Comparison of ENCODE assay signal across 16 cellular contexts in genomic region chr19:44602071-44602470, GRCh38. TPM values are rescaled to one million over a fixed set of nuclear protein-coding genes. Genes with fewer than 3 reads are reported as not detected.
DNase-seq lines count a peak whose midpoint lies in the region; ATAC-seq, FAIRE-seq and TF ChIP-seq lines count a peak whose summit lies in the region.
"Had no signal": no experiment of that assay in that cellular context is flagged by ENCODE, and none has a peak within 500 bp of the region (broad histone marks: within the 10 kb centered on the region; RNA-seq: fewer than 3 reads in every experiment).

No MANE protein-coding gene starts in this region.

- H3K36me3 ChIP-seq in K562 (ENCODE audit: control insufficient read depth, insufficient read depth, low read length) (no peaks in the 10 kb centered on the region), pancreas (no peaks in the 10 kb centered on the region)
- H3K36me3 ChIP-seq: right atrium auricular region had no signal

- no peak overlapping the region for H3K27ac ChIP-seq in K562 (ENCODE audit: extremely low read depth, low read depth, low read length)
- H3K27ac ChIP-seq in pancreas = no peak overlapping the region
- H3K27ac ChIP-seq: C4-2B, right atrium auricular region had no signal

- no peaks in the 10 kb centered on the region for H3K9me3 ChIP-seq in K562 (replicated peaks; ENCODE audit: control insufficient read depth, insufficient read depth, low read depth, low read length)
- no peaks in the 10 kb centered on the region for H3K9me3 ChIP-seq in pancreas

- WGBS in K562 (ENCODE audit: insufficient coverage, low coverage, missing lambda C conversion rate) = 1% methylated on average over 6 of the region's 6 CpGs
- WGBS in pancreas, 2 donors = 11 to 32% methylated on average over 6 of the region's 6 CpGs

- peak; percentile 51 for FAIRE-seq in K562 (lab: Jason Lieb, UNC)
- FAIRE-seq in pancreas (lab: Jason Lieb, UNC) = no peak
- FAIRE-seq: RCC 7860 had no signal

- CTCF ChIA-PET in K562 (lab: Yijun Ruan, JAX; ENCODE audit: low intra/inter-chr PET ratio) = no interaction called here

- in situ Hi-C loops in K562 (cut with MboI) = no loop called here

- peaks cover 2 to 6% of the 10 kb centered on the region in 2 experiments; a peak in 4 of 5 replicates for H3K27me3 ChIP-seq in K562 (ENCODE audit: control insufficient read depth in 2 of 2, insufficient read depth in 2 of 2, low read length in 2 of 2)
- no peaks in the 10 kb centered on the region for H3K27me3 ChIP-seq in pancreas
- H3K27me3 ChIP-seq: right atrium auricular region had no signal

- no peak overlapping the region for H2AFZ ChIP-seq in K562 (ENCODE audit: low read depth, low read length)
- H2AFZ ChIP-seq: GM23248 had no signal

- TF ChIP-seq RAD21 in Ishikawa (IDR thresholded peaks at IDR 0.05; ENCODE audit: low read depth) (no peak), K562 (CRISPR knock-in tag; conservative IDR thresholded peaks at IDR 0.05 in 1 of 2, IDR thresholded peaks at IDR 0.05 in 1 of 2) (no peak)

- no TSS peak for BruUV-seq in K562 (replicated peaks; lab: Mats Ljungman, UMichigan)

- no peaks in the 10 kb centered on the region; the same call in 1 of the 2 replicates for H4K20me1 ChIP-seq in K562 (replicated peaks; ENCODE audit: control insufficient read depth, insufficient read depth, low read length)

- no peak overlapping the region for H3K4me2 ChIP-seq in K562 (ENCODE audit: insufficient read depth, low read length)

- peaks cover 0 to 4% of the 10 kb centered on the region in 2 experiments; a peak in 2 of 5 replicates for H3K4me1 ChIP-seq in K562 (replicated peaks in 1 of 2; ENCODE audit: control insufficient read depth in 2 of 2, insufficient read depth in 2 of 2, low read length in 2 of 2)
- H3K4me1 ChIP-seq in pancreas = peaks cover 0 to 4% (median 0%) of the 10 kb centered on the region in 3 donors

- peak; percentile 81 for ATAC-seq in K562
- ATAC-seq in pancreas = peak; percentile 68 to 81 (median 74)

- POLR2A ChIA-PET in K562 (lab: Yijun Ruan, JAX) = interaction anchor here (0.8 to 1.3 kb wide), 2 partner anchors 9 to 14 kb away, joined by 3 to 7 read pairs; no protein-coding TSS in a partner anchor

- TF ChIP-seq EP300 in Ishikawa (IDR thresholded peaks at IDR 0.05; ENCODE audit: borderline replicate concordance) (no peak), K562 (IDR thresholded peaks at IDR 0.05; ENCODE audit: low read length) (no peak)

- H3K4me3 ChIP-seq in K562 (no peak overlapping the region), pancreas (no peak overlapping the region)
- H3K4me3 ChIP-seq: GM23248, right atrium auricular region had no signal

- H3K9me1 ChIP-seq in K562 (ENCODE audit: control insufficient read depth, insufficient read depth, low read length) = no peaks in the 10 kb centered on the region

- TF ChIP-seq CTCF in K562 (IDR thresholded peaks at IDR 0.05 in 2 of 3, conservative IDR thresholded peaks at IDR 0.05 in 1 of 3; ENCODE audit: insufficient read depth in 2 of 3, low read depth in 1 of 3, low read length in 3 of 3) (no peak), pancreas (IDR thresholded peaks at IDR 0.05) (no peak)

- TF ChIP-seq POLR2A in K562 (conservative IDR thresholded peaks at IDR 0.05) = no peak

- DNase-seq in NCI-H2171 (lab: John Stamatoyannopoulos, UW) (peak; percentile 50), K562 (ENCODE audit: extremely low read depth in 1 of 4, low spot score in 3 of 4) (no peak), pancreas (peak in 2 of 6 donors; percentile 19 to 24)
- DNase-seq in activated effector memory CD4-positive, alpha-beta T cell treated with Interleukin-2 at 50 U/mL for 16 hours = no peak
- no peak for DNase-seq in stimulated activated CD4-positive, alpha-beta T cell treated with anti-CD3 and anti-CD28 coated beads, Interleukin-4, amount 100 ng/mL, for 4 hours
- no peak for DNase-seq in stimulated activated CD4-positive, alpha-beta T cell treated with anti-CD3 and anti-CD28 coated beads, Interleukin-12 subunit alpha, Interleukin-12 subunit beta, amount 100 ng/mL, for 4 hours
- DNase-seq: GM23248, mesendoderm, substantia nigra had no signal

- intact Hi-C loops in K562 (cut with micrococcal nuclease) (no loop called here), pancreas (cut with DNase I) (no loop called here)

- H3K9ac ChIP-seq in K562 (ENCODE audit: insufficient read depth in 1 of 2, low read depth in 2 of 2, low read length in 2 of 2) = no peak overlapping the region
- H3K9ac ChIP-seq: GM23248 had no signal

- H3K79me2 ChIP-seq in K562 (ENCODE audit: control insufficient read depth, insufficient read depth, low read length) = no peaks in the 10 kb centered on the region

TF ChIP-seq in Ishikawa, 13 proteins besides CTCF, POLR2A, EP300 and RAD21 (continues in another document):
- no peak for TF ChIP-seq CREB1 (IDR thresholded peaks at IDR 0.05; ENCODE audit: low read depth)

TF ChIP-seq in K562, 482 proteins besides CTCF, POLR2A, EP300 and RAD21:
- TF ChIP-seq CTBP1 (IDR thresholded peaks at IDR 0.05; ENCODE audit: borderline replicate concordance) (peak; percentile 31; the same call in 1 of the 2 replicates), MYC (IDR thresholded peaks at IDR 0.05; ENCODE audit: low read depth, low read length) (peak; percentile 26; the same call in 1 of the 2 replicates), MYC (CRISPR knock-in tag; IDR thresholded peaks at IDR 0.05; ENCODE audit: borderline replicate concordance, low read depth) (no peak), CHCHD3 (CRISPR knock-in tag; IDR thresholded peaks at IDR 0.05) (no peak), L3MBTL2 (IDR thresholded peaks at IDR 0.05) (0 out of 2 replicates have a peak, but pooled peaks have one; percentile 12), C11orf30 (IDR thresholded peaks at IDR 0.05; ENCODE audit: low read depth) (no peak), BHLHE40 (IDR thresholded peaks at IDR 0.05; ENCODE audit: low read length) (peak; percentile 81)
TF ChIP-seq in K562: peak in this region for 4.

RNA-seq across cellular contexts. Expression of gene IGSF23, which starts 11.3 kb away (rescaled TPM):
- total RNA-seq in K562 (2011; cell fraction: chromatin; rRNA removed; ENCODE audit: low replicate concordance) = not detected in 2 replicates
- total RNA-seq in K562 (2011; cell fraction: nucleolus; rRNA removed) = not detected in 2 replicates
- total RNA-seq in K562 (2011; cell fraction: nucleoplasm; rRNA removed) = not detected in 2 replicates
- total RNA-seq in K562 (2014; rRNA removed) = not detected in 2 replicates
- not detected in 2 replicates for total RNA-seq in K562 (2014; rRNA removed; fragmentation: Illumina TruSeq; extraction: Trizol)
- not detected in 2 replicates for total RNA-seq in K562 (2015; rRNA removed; fragmentation: Illumina TruSeq; extraction: Trizol)
- not detected in 2 replicates for total RNA-seq in K562 (2021)
- not detected in 2 replicates for polyA plus RNA-seq in K562 (2011; rRNA removed)
- not detected in 2 replicates for polyA plus RNA-seq in K562 (2011; cell fraction: cytosol; rRNA removed)
- polyA plus RNA-seq in K562 (2011; cell fraction: nucleus; rRNA removed) = not detected in 2 replicates
- not detected in 2 replicates for polyA plus RNA-seq in K562 (2012)
- not detected in 2 replicates for polyA plus RNA-seq in K562 (2014; fragmentation: Illumina TruSeq; extraction: Trizol)
- not detected for polyA plus RNA-seq in K562 (2014; fragmentation: Nextera tagmentation; extraction: Ambion mirVana)
- not detected in 2 replicates for polyA plus RNA-seq in K562 (2014; rRNA removed)
- polyA minus RNA-seq in K562 (2011; rRNA and poly(A)+ RNA removed) = not detected in 2 replicates
- polyA minus RNA-seq in K562 (2011; cell fraction: cytosol; rRNA and poly(A)+ RNA removed) = not detected in 2 replicates
- not detected in 2 replicates for polyA minus RNA-seq in K562 (2011; cell fraction: nucleus; rRNA and poly(A)+ RNA removed)
- 1 to 10 TPM in 4 of 6 donors, under 1 TPM in 2; 0.43 to 1.3 (median 1.3) TPM for total RNA-seq in pancreas
- 1 to 10 TPM; 1.1 TPM for polyA plus RNA-seq in pancreas
- total RNA-seq: activated CD8-positive, alpha-beta memory T cell treated with anti-CD3 and anti-CD28 coated beads for 36 hours; glomerular endothelial cell; GM23248; neural crest cell; right atrium auricular region had no signal

RNA-seq across cellular contexts. Expression of gene PVR, which starts 41.6 kb away (rescaled TPM):
- 8.9 and 19.4 TPM in 2 replicates for total RNA-seq in K562 (2011; cell fraction: chromatin; rRNA removed; ENCODE audit: low replicate concordance)
- 20.8 and 21.8 TPM in 2 replicates for total RNA-seq in K562 (2011; cell fraction: nucleolus; rRNA removed)
- 16.2 and 17.5 TPM in 2 replicates for total RNA-seq in K562 (2011; cell fraction: nucleoplasm; rRNA removed)
- total RNA-seq in K562 (2014; rRNA removed) (13.8 and 17.0 TPM in 2 replicates), K562 (2014; rRNA removed; fragmentation: Illumina TruSeq; extraction: Trizol) (8.3 and 9.8 TPM in 2 replicates), K562 (2015; rRNA removed; fragmentation: Illumina TruSeq; extraction: Trizol) (9.8 and 10.8 TPM in 2 replicates), K562 (2021) (13.3 and 14.5 TPM in 2 replicates), pancreas (10 to 100 TPM in 5 of 6 donors, 1 to 10 TPM in 1; 9.3 to 19.8 (median 14.8) TPM)
- polyA plus RNA-seq in K562 (2011; rRNA removed) (6.5 and 9.2 TPM in 2 replicates), K562 (2014; fragmentation: Illumina TruSeq; extraction: Trizol) (13.9 and 14.0 TPM in 2 replicates), K562 (2014; fragmentation: Nextera tagmentation; extraction: Ambion mirVana) (1 to 10 TPM in 1 of 2 experiments, under 1 TPM in 1; 0.89 to 1.5 TPM), K562 (2014; rRNA removed) (9.1 and 10.9 TPM in 2 replicates), pancreas (10 to 100 TPM; 25.2 to 28.8 TPM)
- polyA plus RNA-seq in K562 (2011; cell fraction: cytosol; rRNA removed) = 11.9 and 12.0 TPM in 2 replicates
- 7.9 and 9.4 TPM in 2 replicates for polyA plus RNA-seq in K562 (2011; cell fraction: nucleus; rRNA removed)
- polyA plus RNA-seq in K562 (2012) = 8.0 and 21.3 TPM in 2 replicates
- polyA minus RNA-seq in K562 (2011; rRNA and poly(A)+ RNA removed) = 7.5 and 7.7 TPM in 2 replicates
- 6.1 and 6.3 TPM in 2 replicates for polyA minus RNA-seq in K562 (2011; cell fraction: cytosol; rRNA and poly(A)+ RNA removed)
- 6.3 and 8.7 TPM in 2 replicates for polyA minus RNA-seq in K562 (2011; cell fraction: nucleus; rRNA and poly(A)+ RNA removed)
